In the genomic region with DNA sequence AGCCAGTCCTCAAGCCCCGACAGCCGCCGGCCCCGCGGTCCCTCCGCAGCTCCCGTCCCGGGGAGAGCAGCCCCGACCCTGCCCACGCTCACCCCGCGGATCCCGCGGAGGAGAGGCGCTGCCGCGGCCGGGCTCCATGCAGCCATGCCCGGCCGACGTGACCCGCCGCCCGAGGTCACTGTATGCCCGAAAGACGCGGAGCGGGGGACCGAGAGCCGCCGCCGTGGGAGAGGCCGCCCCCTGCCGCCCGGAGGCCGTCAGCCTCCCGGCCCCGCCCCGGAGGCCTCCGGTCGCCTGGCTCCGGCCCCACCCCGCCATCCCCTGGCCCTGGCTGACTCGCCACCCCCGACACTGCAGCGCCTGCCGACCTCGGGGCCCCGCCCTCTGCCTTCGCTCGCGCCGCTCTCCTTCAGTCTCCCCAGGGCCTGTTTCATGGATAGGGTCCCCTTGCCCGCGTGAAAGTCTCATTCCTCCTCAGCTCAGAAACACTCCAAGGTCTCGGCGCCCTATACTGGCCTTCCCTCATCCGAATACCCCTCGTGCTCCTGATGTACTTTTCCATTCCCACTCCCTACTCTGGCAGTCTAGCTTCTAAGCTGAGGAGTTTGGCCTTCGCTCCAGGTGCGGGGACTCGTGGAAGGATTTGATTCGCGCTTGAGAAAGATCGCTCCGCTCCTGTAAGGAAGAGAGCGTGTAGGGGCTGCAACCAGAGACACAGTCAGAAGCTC, we compare ENCODE assay signal across 8 cellular contexts. TPM values are rescaled to one million over a fixed set of nuclear protein-coding genes. Genes with fewer than 3 reads are reported as not detected.
DNase-seq lines count a peak whose midpoint lies in the region; ATAC-seq and TF ChIP-seq lines count a peak whose summit lies in the region.

Gene BOLA3, minus strand, starts transcription at position 184 of the 728 bp plus-strand sequence. Its CDS starts 38 bp downstream, at position 146.

- ATAC-seq in omental fat pad (ENCODE audit: low FRiP score): peak; percentile 96

- H3K27ac ChIP-seq in testis: peak within 1 kb of the TSS; percentile 67 to 80

- peak; percentile 73 for DNase-seq in GDM1 (lab: John Stamatoyannopoulos, UW)
- peak; percentile 54 for DNase-seq in GOT3 (lab: John Stamatoyannopoulos, UW)
- peak; percentile 65 for DNase-seq in SHP77 treated with DMSO at 0.1 percent for 48 hours (lab: John Stamatoyannopoulos, UW)
- peak; percentile 73 for DNase-seq in activated gamma-delta T cell treated with anti-CD3 and anti-CD28 coated beads, Interleukin-2, amount 50 U/mL, for 16 hours (ENCODE audit: low read depth)
- peak; percentile 95 for DNase-seq in germinal center (ENCODE audit: low spot score)
- DNase-seq in omental fat pad (ENCODE audit: low spot score): peak; percentile 37
- DNase-seq in testis: peak; percentile 87

- no peaks in the 10 kb centered on the region for H3K36me3 ChIP-seq in testis (ENCODE audit: low read depth, missing control alignments)

- H3K4me3 ChIP-seq in testis: peak within 1 kb of the TSS; percentile 74 to 85

- no peaks in the 10 kb centered on the region for H3K27me3 ChIP-seq in testis

- intact Hi-C loops in testis (cut with DNase I; ENCODE audit: low total_unique reads): no loop called here

- H3K9me3 ChIP-seq in testis: no peaks in the 10 kb centered on the region

- TF ChIP-seq CTCF in LNCAP (IDR thresholded peaks at IDR 0.05) (peak; percentile 64), omental fat pad (IDR thresholded peaks at IDR 0.05) (peak in 1 of 3 donors; percentile 16), testis (IDR thresholded peaks at IDR 0.05) (peak; percentile 53 to 68 (median 53))

- H3K4me1 ChIP-seq in testis: peaks cover 12% of the 10 kb centered on the region

- no peak for TF ChIP-seq POLR2A in testis (IDR thresholded peaks at IDR 0.05)

- WGBS in testis, 2 donors: 1 to 2% methylated on average over 17 to 66 of the region's 67 CpGs

RNA-seq across cellular contexts. Expression of gene BOLA3, which starts in this region (rescaled TPM):
- total RNA-seq in omental fat pad (10 to 100 TPM; 27.6 to 54.3 (median 39.6) TPM), testis (10 to 100 TPM; 40.2 to 56.2 TPM)
- 41.9 TPM for polyA plus RNA-seq in testis (ENCODE audit: insufficient read depth, low read depth, low replicate concordance)

Comparison
In these comparisons a context has a peak if more than half of its experiments do, and no peak if none do; other contexts are left out.
1. Peak in every context shown above with its lines: DNase-seq, ATAC-seq, H3K4me3 ChIP-seq and H3K27ac ChIP-seq.
2. DNase-seq: peak in every context shown above with its lines; median percentile 95 in germinal center; 87 in testis; 73 in GDM1; 73 in activated gamma-delta T cell treated with anti-CD3 and anti-CD28 coated beads, Interleukin-2, amount 50 U/mL, for 16 hours; 65 in SHP77 treated with DMSO at 0.1 percent for 48 hours; 54 in GOT3; 37 in omental fat pad.